ENCODE assay signal across 18 cellular contexts in genomic region chr18:35477497-35477896, GRCh38. TPM values are rescaled to one million over a fixed set of nuclear protein-coding genes. Genes with fewer than 3 reads are reported as not detected.
DNase-seq lines count a peak whose midpoint lies in the region; ATAC-seq and TF ChIP-seq lines count a peak whose summit lies in the region.
"Had no signal": no experiment of that assay in that cellular context is flagged by ENCODE, and none has a peak within 500 bp of the region (broad histone marks: within the 10 kb centered on the region; RNA-seq: fewer than 3 reads in every experiment).

No MANE protein-coding gene starts in this region.

- no peak for DNase-seq in Calu3
- DNase-seq in NB4 (ENCODE audit: low read depth), result peak; percentile 46
- DNase-seq in chondrocyte (ENCODE audit: low spot score), result no peak
- DNase-seq in osteocyte (ENCODE audit: extremely low spot score, unreplicated experiment), result no peak
- DNase-seq in stimulated activated CD4-positive, alpha-beta T cell treated with anti-CD3 and anti-CD28 coated beads, Interleukin-1b, Interleukin-23, amount 100 ng/mL, for 48 hours, result no peak
- no peak for DNase-seq in spleen
- DNase-seq: activated CD8-positive, alpha-beta memory T cell treated with anti-CD3 and anti-CD28 coated beads, Interleukin-2, amount 50 U/mL, for 4 hours; activated naive CD4-positive, alpha-beta T cell treated with anti-CD3 and anti-CD28 coated beads, Interleukin-2, amount 10 ng/mL, durations not matched to agents 7 days and 5 days; effector CD4-positive, alpha-beta T cell; gastrocnemius medialis; lower lobe of right lung; NCI-H2081 treated with DMSO at 0.1 percent for 48 hours; NCI-H526 treated with DMSO at 0.1 percent for 48 hours; nephron progenitor cell; stimulated activated CD4-positive, alpha-beta T cell treated with anti-CD3 and anti-CD28 coated beads, Interleukin-2, amount 100 ng/mL, for 24 hours had no signal

- peaks cover 61% of the 10 kb centered on the region for H3K36me3 Mint-ChIP-seq in Calu3 (ENCODE audit: insufficient read depth, unreplicated experiment)
- H3K36me3 Mint-ChIP-seq in chondrocyte (ENCODE audit: low read depth), result peaks cover 7% of the 10 kb centered on the region
- peaks cover 23% of the 10 kb centered on the region for H3K36me3 Mint-ChIP-seq in osteocyte (ENCODE audit: unreplicated experiment)

- WGBS in spleen, 5 donors, result 50 to 83% (median 64%) methylated on average over 1 of the region's 1 CpG

- H3K27ac Mint-ChIP-seq in Calu3 (ENCODE audit: unreplicated experiment), result peak overlapping the region; percentile 100
- H3K27ac Mint-ChIP-seq in chondrocyte (ENCODE audit: unreplicated experiment), result peak overlapping the region; percentile 95
- peak overlapping the region; percentile 98 for H3K27ac Mint-ChIP-seq in osteocyte (ENCODE audit: unreplicated experiment)
- H3K27ac Mint-ChIP-seq: activated naive CD4-positive, alpha-beta T cell treated with anti-CD3 and anti-CD28 coated beads, Interleukin-2, amount 10 ng/mL, durations not matched to agents 7 days and 5 days; nephron progenitor cell; WTC11 had no signal

- H3K27ac ChIP-seq in spleen, result peak overlapping the region in 3 of 8 donors; percentile 4 to 44 (median 39)
- H3K27ac ChIP-seq: C4-2B, gastrocnemius medialis, lower lobe of right lung had no signal

- H3K4me3 ChIP-seq in NB4 (ENCODE audit: low read depth, low read length) (no peak overlapping the region), spleen (no peak overlapping the region)
- H3K4me3 ChIP-seq: gastrocnemius medialis, lower lobe of right lung had no signal

- intact Hi-C loops in Calu3 (cut with micrococcal nuclease; ENCODE audit: unreplicated experiment) (no loop called here), spleen (cut with DNase I; ENCODE audit: low total_unique reads) (no loop called here)

- H3K27me3 Mint-ChIP-seq in Calu3 (ENCODE audit: unreplicated experiment) (no peaks in the 10 kb centered on the region), chondrocyte (ENCODE audit: low read depth) (no peaks in the 10 kb centered on the region), osteocyte (ENCODE audit: unreplicated experiment) (no peaks in the 10 kb centered on the region)
- H3K27me3 Mint-ChIP-seq: activated naive CD4-positive, alpha-beta T cell treated with anti-CD3 and anti-CD28 coated beads, Interleukin-2, amount 10 ng/mL, durations not matched to agents 7 days and 5 days had no signal

- BruUV-seq in Calu3 (replicated peaks; lab: Mats Ljungman, UMichigan), result no TSS peak

- H3K27me3 ChIP-seq in spleen (replicated peaks in 1 of 7), result no peaks in the 10 kb centered on the region
- H3K27me3 ChIP-seq: gastrocnemius medialis had no signal

- TF ChIP-seq CTCF in Calu3 (IDR thresholded peaks at IDR 0.05; ENCODE audit: unreplicated experiment) (no peak), NB4 (IDR thresholded peaks at IDR 0.05; ENCODE audit: low read depth, low read length) (no peak), chondrocyte (IDR thresholded peaks at IDR 0.05) (no peak), osteocyte (IDR thresholded peaks at IDR 0.05) (no peak), spleen (IDR thresholded peaks at IDR 0.05 in 8 of 11, conservative IDR thresholded peaks at IDR 0.05 in 3 of 11) (no peak)

- peaks cover 0 to 39% (median 6%) of the 10 kb centered on the region in 6 donors for H3K4me1 ChIP-seq in spleen

- H3K9me3 Mint-ChIP-seq in Calu3 (ENCODE audit: low read depth, unreplicated experiment) (peaks cover 4% of the 10 kb centered on the region), chondrocyte (ENCODE audit: low read depth) (peaks cover 9% of the 10 kb centered on the region), osteocyte (ENCODE audit: unreplicated experiment) (peaks cover 6% of the 10 kb centered on the region)
- H3K9me3 Mint-ChIP-seq: activated naive CD4-positive, alpha-beta T cell treated with anti-CD3 and anti-CD28 coated beads, Interleukin-2, amount 10 ng/mL, durations not matched to agents 7 days and 5 days had no signal

- H3K4me1 Mint-ChIP-seq in Calu3 (ENCODE audit: low read depth, unreplicated experiment), result peaks cover 62% of the 10 kb centered on the region
- peaks cover 68% of the 10 kb centered on the region for H3K4me1 Mint-ChIP-seq in chondrocyte (ENCODE audit: low read depth)
- H3K4me1 Mint-ChIP-seq in osteocyte (ENCODE audit: unreplicated experiment), result peaks cover 72% of the 10 kb centered on the region
- H3K4me1 Mint-ChIP-seq: activated naive CD4-positive, alpha-beta T cell treated with anti-CD3 and anti-CD28 coated beads, Interleukin-2, amount 10 ng/mL, durations not matched to agents 7 days and 5 days; WTC11 had no signal

- no peaks in the 10 kb centered on the region for H3K9me3 ChIP-seq in spleen
- H3K9me3 ChIP-seq: gastrocnemius medialis, lower lobe of right lung had no signal

- ATAC-seq in HG03432 (IDR thresholded peaks at IDR 0.05; ENCODE audit: unreplicated experiment), result no peak
- ATAC-seq: gastrocnemius medialis, WTC11 had no signal

- H3K36me3 ChIP-seq in spleen, result peaks cover 0 to 28% (median 0%) of the 10 kb centered on the region in 6 donors
- H3K36me3 ChIP-seq: lower lobe of right lung had no signal

- CTCF ChIA-PET in Calu3 (lab: Charles Lee), result interaction anchor here (1.5 kb wide), 1 partner anchor 28 kb away, joined by 15 read pairs; no protein-coding TSS in a partner anchor

- TF ChIP-seq POLR2A in NB4 (IDR thresholded peaks at IDR 0.05; ENCODE audit: extremely low read depth, insufficient read length) (no peak), spleen (IDR thresholded peaks at IDR 0.05) (no peak)

- H3K4me3 Mint-ChIP-seq in Calu3 (ENCODE audit: low read depth, unreplicated experiment) (peak overlapping the region; percentile 72), chondrocyte (ENCODE audit: unreplicated experiment) (no peak overlapping the region), osteocyte (ENCODE audit: unreplicated experiment) (no peak overlapping the region)
- H3K4me3 Mint-ChIP-seq: activated naive CD4-positive, alpha-beta T cell treated with anti-CD3 and anti-CD28 coated beads, Interleukin-2, amount 10 ng/mL, durations not matched to agents 7 days and 5 days; nephron progenitor cell; WTC11 had no signal

RNA-seq across cellular contexts. Expression of gene INO80C, which starts 20.3 kb away (rescaled TPM):
- 27.0 and 41.9 TPM in 2 replicates for total RNA-seq in Calu3 (2022)
- total RNA-seq in chondrocyte, result 22.7 to 25.4 TPM (median 23.7 TPM) in 3 replicates
- total RNA-seq in osteocyte, result 27.1 and 30.2 TPM in 2 replicates
- 10 to 100 TPM; 18.9 to 45.4 (median 31.3) TPM for total RNA-seq in spleen
- 10 to 100 TPM; 32.7 to 57.5 (median 36.3) TPM for polyA plus RNA-seq in spleen
